1 cellular context compared by ENCODE assay signal in genomic region chr14:20609215-20610001, GRCh38.
TF ChIP-seq lines count a peak whose summit lies in the region.

No MANE protein-coding gene starts in this region.

TF ChIP-seq in endothelial cell of umbilical vein, 7 proteins besides CTCF, POLR2A, EP300 and RAD21:
- TF ChIP-seq POLR2AphosphoS5 (IDR thresholded peaks at IDR 0.05; ENCODE audit: insufficient read depth, low read depth, low read length) (no peak), GATA2 (IDR thresholded peaks at IDR 0.05; ENCODE audit: insufficient read depth, insufficient read length, low read depth, low read length) (no peak), MYC (IDR thresholded peaks at IDR 0.05; ENCODE audit: low read depth, low read length) (no peak)
